Comparison of ENCODE assay signal across 16 cellular contexts in the genomic region with DNA sequence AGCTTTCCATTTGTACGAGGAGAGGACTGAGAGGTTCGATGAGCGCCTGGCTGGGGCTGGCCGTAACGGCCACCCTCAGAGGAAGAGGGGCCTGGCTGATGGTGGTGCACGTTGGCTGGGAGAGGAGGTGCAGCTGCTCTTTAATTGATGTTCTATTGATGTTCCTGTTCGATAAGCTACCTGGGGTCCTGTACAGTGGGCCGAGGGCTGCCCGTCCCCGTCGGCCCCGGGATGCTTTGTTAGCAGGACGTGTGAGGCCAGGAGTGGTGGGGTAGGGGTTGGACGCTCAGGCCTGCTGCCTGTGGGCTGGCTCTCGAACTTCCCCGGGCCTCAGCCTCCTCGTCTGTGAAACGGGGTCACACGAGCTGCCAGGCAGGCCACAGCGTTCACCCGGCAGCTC. TPM values are rescaled to one million over a fixed set of nuclear protein-coding genes. Genes with fewer than 3 reads are reported as not detected.
DNase-seq lines count a peak whose midpoint lies in the region; ATAC-seq, FAIRE-seq and TF ChIP-seq lines count a peak whose summit lies in the region.
"Had no signal": no experiment of that assay in that cellular context is flagged by ENCODE, and none has a peak within 500 bp of the region (broad histone marks: within the 10 kb centered on the region; RNA-seq: fewer than 3 reads in every experiment).

No MANE protein-coding gene starts in this region.

- no peak for TF ChIP-seq POLR2A in HepG2 (IDR thresholded peaks at IDR 0.05; ENCODE audit: insufficient read depth in 1 of 2, low read depth in 2 of 2, low read length in 2 of 2)

- H3K9ac ChIP-seq in NT2/D1 (ENCODE audit: insufficient read length, low read depth), result peak overlapping the region; percentile 32
- H3K9ac ChIP-seq in HepG2 (ENCODE audit: insufficient read depth, low read depth, low read length), result no peak overlapping the region
- H3K9ac ChIP-seq in rectal smooth muscle tissue (ENCODE audit: low read length), result no peak overlapping the region

- H3K27me3 ChIP-seq in NT2/D1 (ENCODE audit: insufficient read depth, insufficient read length) (no peaks in the 10 kb centered on the region), HepG2 (ENCODE audit: control insufficient read depth in 1 of 2, insufficient read depth in 2 of 2, low read length in 2 of 2) (no peaks in the 10 kb centered on the region), rectal smooth muscle tissue (ENCODE audit: control insufficient read depth, insufficient read depth, low read length) (no peaks in the 10 kb centered on the region), WERI-Rb-1 (ENCODE audit: insufficient read depth, low read depth, severe bottlenecking) (no peaks in the 10 kb centered on the region)

- no peak overlapping the region for H2AFZ ChIP-seq in HepG2 (ENCODE audit: low read length)

- H4K20me1 ChIP-seq in HepG2 (ENCODE audit: insufficient read depth, low read length), result peaks cover 6% of the 10 kb centered on the region; the same call in 1 of the 2 replicates

- no peak overlapping the region for H3K4me3 ChIP-seq in NT2/D1 (ENCODE audit: insufficient read length, low read depth)
- H3K4me3 ChIP-seq in HepG2 (replicated peaks in 1 of 3; ENCODE audit: insufficient read depth in 1 of 3, low read depth in 2 of 3, low read length in 3 of 3), result no peak overlapping the region
- H3K4me3 ChIP-seq in rectal smooth muscle tissue (ENCODE audit: low read length), result no peak overlapping the region
- no peak overlapping the region for H3K4me3 ChIP-seq in WERI-Rb-1 (ENCODE audit: low read depth, low read length)

- intact Hi-C loops in HepG2 (cut with micrococcal nuclease; ENCODE audit: unreplicated experiment), result no loop called here

- CTCF ChIA-PET in HepG2 (lab: Yijun Ruan, JAX; ENCODE audit: low intra/inter-chr PET ratio, low total read pairs), result no interaction called here

- no TSS peak for BruUV-seq in HepG2 (replicated peaks; lab: Mats Ljungman, UMichigan)

- H3K4me1 ChIP-seq in NT2/D1 (ENCODE audit: insufficient read depth, insufficient read length), result peaks cover 18% of the 10 kb centered on the region
- peaks cover 44% of the 10 kb centered on the region for H3K4me1 ChIP-seq in HepG2 (ENCODE audit: insufficient read depth, low read length)
- peaks cover 13% of the 10 kb centered on the region for H3K4me1 ChIP-seq in rectal smooth muscle tissue (ENCODE audit: control insufficient read depth, insufficient read depth, low read length)

- H3K79me2 ChIP-seq in HepG2 (ENCODE audit: insufficient read depth, low read length), result peaks cover 14% of the 10 kb centered on the region

- no peak for ATAC-seq in HepG2
- ATAC-seq: HCT116 had no signal

- H3K9me3 ChIP-seq in NT2/D1 (ENCODE audit: insufficient read depth, low read length) (peaks cover 11% of the 10 kb centered on the region; the same call in 1 of the 2 replicates), HepG2 (ENCODE audit: low read length) (no peaks in the 10 kb centered on the region), WERI-Rb-1 (ENCODE audit: severe bottlenecking) (no peaks in the 10 kb centered on the region)

- POLR2A ChIA-PET in HepG2 (lab: Yijun Ruan, JAX), result interaction anchor here (1.2 to 2.2 kb wide), 3 partner anchors 20 to 25 kb away, joined by 3 to 10 read pairs (median 6); partner anchors contain the start of gene FAM20C

- no peak for FAIRE-seq in HepG2 (lab: Jason Lieb, UNC)
- FAIRE-seq: A204.1, GM12892, GM19239 had no signal

- no peak for TF ChIP-seq EP300 in HepG2 (IDR thresholded peaks at IDR 0.05; ENCODE audit: low read depth in 2 of 2, low read length in 2 of 2)
- no peak for TF ChIP-seq EP300 in HepG2 (CRISPR knock-in tag; IDR thresholded peaks at IDR 0.05; ENCODE audit: borderline replicate concordance)

- no peak for TF ChIP-seq RAD21 in HepG2 (CRISPR knock-in tag; IDR thresholded peaks at IDR 0.05)

- peaks cover 24% of the 10 kb centered on the region for H3K36me3 ChIP-seq in NT2/D1 (ENCODE audit: insufficient read depth, insufficient read length, low read length)
- peaks cover 4 to 27% of the 10 kb centered on the region in 2 experiments; a peak in 4 of 5 replicates for H3K36me3 ChIP-seq in HepG2 (replicated peaks in 1 of 2; ENCODE audit: control insufficient read depth in 1 of 2, insufficient read depth in 2 of 2, low read length in 2 of 2)
- peaks cover 2% of the 10 kb centered on the region for H3K36me3 ChIP-seq in rectal smooth muscle tissue (ENCODE audit: control insufficient read depth, insufficient read depth, low read length)
- no peaks in the 10 kb centered on the region for H3K36me3 ChIP-seq in WERI-Rb-1

- in situ Hi-C loops in HepG2 (cut with HindIII; ENCODE audit: extremely low pct_ligation_motif_present, low pct_unique_long_range_greater_than_20kb), result no loop called here

- 96% methylated on average over 14 of the region's 21 CpGs for WGBS in HepG2 (ENCODE audit: low lambda C conversion rate)

- no peak overlapping the region for H3K4me2 ChIP-seq in HepG2 (ENCODE audit: low read depth, low read length)

- H3K27ac ChIP-seq in cingulate gyrus (ENCODE audit: low read depth, low read length) (peak overlapping the region; percentile 10), HepG2 (ENCODE audit: extremely low read length, insufficient read depth, low read length) (no peak overlapping the region), rectal smooth muscle tissue (ENCODE audit: low read depth, low read length) (peak overlapping the region; percentile 1), WERI-Rb-1 (no peak overlapping the region)
- H3K27ac ChIP-seq: HL-60 had no signal

- DNase-seq in NT2/D1 (ENCODE audit: low read depth, low spot score) (no peak), HepG2 (ENCODE audit: low spot score) (no peak), glomerular visceral epithelial cell (ENCODE audit: extremely low spot score) (no peak), DMS153 (lab: John Stamatoyannopoulos, UW) (no peak), WERI-Rb-1 (no peak)
- DNase-seq: C1 segment of cervical spinal cord; CD4-positive, alpha-beta T cell; DND-41; GDM1 had no signal

- TF ChIP-seq CTCF in HepG2 (CRISPR knock-in tag; IDR thresholded peaks at IDR 0.05) (no peak), WERI-Rb-1 (IDR thresholded peaks at IDR 0.05; ENCODE audit: low read depth, low read length) (no peak)

TF ChIP-seq in HepG2, 621 proteins besides CTCF, POLR2A, EP300 and RAD21:
- TF ChIP-seq ZNF629 (CRISPR knock-in tag; conservative IDR thresholded peaks at IDR 0.05) (0 out of 2 replicates have a peak, but pooled peaks have one; percentile 44), NFYB (CRISPR knock-in tag; IDR thresholded peaks at IDR 0.05) (no peak)

RNA-seq across cellular contexts. Expression of gene FAM20C, which starts 25.4 kb away (rescaled TPM):
- total RNA-seq in HepG2 (2016; rRNA removed; fragmentation: Illumina TruSeq; extraction: Trizol), result 14.5 and 19.9 TPM in 2 replicates
- total RNA-seq in HepG2 (2016; cell fraction: cytosol; rRNA removed; fragmentation: Illumina TruSeq; extraction: Trizol; ENCODE audit: low read depth), result 4.8 and 5.5 TPM in 2 replicates
- 12.0 and 18.5 TPM in 2 replicates for total RNA-seq in HepG2 (2016; cell fraction: insoluble cytoplasmic fraction; rRNA removed; fragmentation: Illumina TruSeq; extraction: Trizol)
- 11.5 and 11.6 TPM in 2 replicates for total RNA-seq in HepG2 (2016; cell fraction: membrane; rRNA removed; fragmentation: Illumina TruSeq; extraction: Trizol)
- 20.5 and 24.2 TPM in 2 replicates for total RNA-seq in HepG2 (2016; cell fraction: nucleus; rRNA removed; fragmentation: Illumina TruSeq; extraction: Trizol)
- 11.9 and 15.3 TPM in 2 replicates for polyA plus RNA-seq in HepG2 (2011; rRNA removed)
- 13.7 and 17.5 TPM in 2 replicates for polyA plus RNA-seq in HepG2 (2011; cell fraction: cytosol; rRNA removed)
- polyA plus RNA-seq in HepG2 (2011; cell fraction: nucleus; rRNA removed), result 24.6 and 26.4 TPM in 2 replicates
- 15.4 and 23.9 TPM in 2 replicates for polyA plus RNA-seq in HepG2 (2012)
- 2.8 and 3.2 TPM in 2 replicates for polyA plus RNA-seq in HepG2 (2016; cell fraction: cytosol; fragmentation: Illumina TruSeq; extraction: Trizol; ENCODE audit: low read depth)
- polyA plus RNA-seq in HepG2 (2016; cell fraction: insoluble cytoplasmic fraction; fragmentation: Illumina TruSeq; extraction: Trizol; ENCODE audit: low read depth), result 18.9 and 20.0 TPM in 2 replicates
- polyA plus RNA-seq in HepG2 (2016; cell fraction: membrane; fragmentation: Illumina TruSeq; extraction: Trizol; ENCODE audit: low read depth), result 10.0 and 10.7 TPM in 2 replicates
- polyA plus RNA-seq in HepG2 (2016; cell fraction: nucleus; fragmentation: Illumina TruSeq; extraction: Trizol; ENCODE audit: insufficient read depth, low read depth), result 38.8 and 44.3 TPM in 2 replicates
- polyA minus RNA-seq in HepG2 (2011; rRNA and poly(A)+ RNA removed; ENCODE audit: low replicate concordance), result 8.9 and 24.8 TPM in 2 replicates
- polyA minus RNA-seq in HepG2 (2011; cell fraction: cytosol; rRNA and poly(A)+ RNA removed), result 13.4 and 22.0 TPM in 2 replicates
- 14.4 and 19.6 TPM in 2 replicates for polyA minus RNA-seq in HepG2 (2011; cell fraction: nucleus; rRNA and poly(A)+ RNA removed)

Comparison
In these comparisons a context has a peak if more than half of its experiments do, and no peak if none do; other contexts are left out.
1. H3K27ac ChIP-seq: peak in cingulate gyrus (single experiment) and rectal smooth muscle tissue (single experiment); none in HepG2 (single experiment) and WERI-Rb-1 (single experiment).